ENCODE assay signal across 1 cellular context in genomic region chr1:244834596-244835275, GRCh38.
TF ChIP-seq lines count a peak whose summit lies in the region.

No MANE protein-coding gene starts in this region.

TF ChIP-seq in K562, 482 proteins besides CTCF, POLR2A, EP300 and RAD21 (continued from another document):
- TF ChIP-seq KLF6 (CRISPR knock-in tag; IDR thresholded peaks at IDR 0.05; ENCODE audit: borderline replicate concordance) (peak; percentile 69; the same call in 1 of the 2 replicates), YY1 (IDR thresholded peaks at IDR 0.05; ENCODE audit: borderline replicate concordance in 1 of 3, control insufficient read depth in 1 of 3, extremely low read depth in 1 of 3, insufficient read depth in 3 of 3, insufficient read length in 1 of 3, insufficient replicate concordance in 2 of 3, low read depth in 1 of 3, low read length in 2 of 3) (peak; percentile 72 to 94 (median 86)), MAFG (tag; conservative IDR thresholded peaks at IDR 0.05) (peak; percentile 77), ZNF511 (CRISPR knock-in tag; IDR thresholded peaks at IDR 0.05) (peak; percentile 91), XRCC3 (IDR thresholded peaks at IDR 0.05) (no peak), MNT (conservative IDR thresholded peaks at IDR 0.05) (peak; percentile 40 to 68), PRDM10 (IDR thresholded peaks at IDR 0.05; ENCODE audit: partially characterized antibody) (peak; percentile 6), CHD2 (IDR thresholded peaks at IDR 0.05; ENCODE audit: low read depth, low read length) (peak; percentile 52), DACH1 (IDR thresholded peaks at IDR 0.05; ENCODE audit: partially characterized antibody) (peak; percentile 39), SAFB (IDR thresholded peaks at IDR 0.05; ENCODE audit: borderline replicate concordance, low read depth, low read length) (peak; percentile 67), NR1H2 (CRISPR knock-in tag; IDR thresholded peaks at IDR 0.05) (no peak; the same call in 1 of the 2 replicates)
- TF ChIP-seq, protein P1, sequence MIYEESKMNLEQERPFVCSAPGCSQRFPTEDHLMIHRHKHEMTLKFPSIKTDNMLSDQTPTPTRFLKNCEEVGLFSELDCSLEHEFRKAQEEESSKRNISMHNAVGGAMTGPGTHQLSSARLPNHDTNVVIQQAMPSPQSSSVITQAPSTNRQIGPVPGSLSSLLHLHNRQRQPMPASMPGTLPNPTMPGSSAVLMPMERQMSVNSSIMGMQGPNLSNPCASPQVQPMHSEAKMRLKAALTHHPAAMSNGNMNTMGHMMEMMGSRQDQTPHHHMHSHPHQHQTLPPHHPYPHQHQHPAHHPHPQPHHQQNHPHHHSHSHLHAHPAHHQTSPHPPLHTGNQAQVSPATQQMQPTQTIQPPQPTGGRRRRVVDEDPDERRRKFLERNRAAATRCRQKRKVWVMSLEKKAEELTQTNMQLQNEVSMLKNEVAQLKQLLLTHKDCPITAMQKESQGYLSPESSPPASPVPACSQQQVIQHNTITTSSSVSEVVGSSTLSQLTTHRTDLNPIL (CRISPR knock-in tag; IDR thresholded peaks at IDR 0.05) = 0 out of 2 replicates have a peak, but pooled peaks have one; percentile 6
- TF ChIP-seq, protein P2, sequence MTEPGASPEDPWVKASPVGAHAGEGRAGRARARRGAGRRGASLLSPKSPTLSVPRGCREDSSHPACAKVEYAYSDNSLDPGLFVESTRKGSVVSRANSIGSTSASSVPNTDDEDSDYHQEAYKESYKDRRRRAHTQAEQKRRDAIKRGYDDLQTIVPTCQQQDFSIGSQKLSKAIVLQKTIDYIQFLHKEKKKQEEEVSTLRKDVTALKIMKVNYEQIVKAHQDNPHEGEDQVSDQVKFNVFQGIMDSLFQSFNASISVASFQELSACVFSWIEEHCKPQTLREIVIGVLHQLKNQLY (CRISPR knock-in tag; conservative IDR thresholded peaks at IDR 0.05) = peak in 1 of 2 experiments; percentile 24; a peak in 1 of 4 replicates
